ENCODE assay signal across 10 cellular contexts in genomic region chr22:35622132-35622913, GRCh38. TPM values are rescaled to one million over a fixed set of nuclear protein-coding genes. Genes with fewer than 3 reads are reported as not detected.
A peak's percentile ranks its signal among the peaks of the same experiment; 100 is the strongest.
DNase-seq lines count a peak whose midpoint lies in the region; ATAC-seq and TF ChIP-seq lines count a peak whose summit lies in the region.
"Had no signal": no experiment of that assay in that cellular context is flagged by ENCODE, and none has a peak within 500 bp of the region (broad histone marks: within the 10 kb centered on the region; RNA-seq: fewer than 3 reads in every experiment).

No MANE protein-coding gene starts in this region.

- H3K4me1 Mint-ChIP-seq in activated CD4-positive, alpha-beta T cell treated with anti-CD3 and anti-CD28 coated beads for 36 hours, result peaks cover 6% of the 10 kb centered on the region

- H3K27me3 ChIP-seq in skeletal muscle tissue (ENCODE audit: control insufficient read depth in 3 of 3, insufficient read depth in 3 of 3, low read length in 3 of 3), result no peaks in the 10 kb centered on the region
- H3K27me3 ChIP-seq: left lung, tibial artery had no signal

- H3K9ac ChIP-seq in skeletal muscle tissue (ENCODE audit: low read depth in 1 of 3, low read length in 3 of 3), result peak overlapping the region; percentile 75 to 95 (median 77)

- H3K4me3 ChIP-seq in HEK293 (ENCODE audit: low read depth, low read length) (no peak overlapping the region), skeletal muscle tissue (ENCODE audit: low read length in 3 of 3) (peak overlapping the region; percentile 60 to 79 (median 67))
- H3K4me3 ChIP-seq: left lung, tibial artery had no signal

- H3K27ac ChIP-seq in HEK293 (ENCODE audit: extremely low read depth, low read depth, low read length) (no peak overlapping the region), skeletal muscle tissue (ENCODE audit: low read depth, low read length) (peak overlapping the region; percentile 95)
- H3K27ac ChIP-seq: left lung had no signal

- H3K4me1 ChIP-seq in HEK293 (ENCODE audit: control insufficient read depth, insufficient read depth, low read length) (no peaks in the 10 kb centered on the region), skeletal muscle tissue (ENCODE audit: control insufficient read depth in 3 of 3, insufficient read depth in 3 of 3, low read length in 3 of 3) (peaks cover 50 to 64% (median 53%) of the 10 kb centered on the region in 3 donors)

- no peaks in the 10 kb centered on the region for H3K36me3 Mint-ChIP-seq in activated CD4-positive, alpha-beta T cell treated with anti-CD3 and anti-CD28 coated beads for 36 hours (ENCODE audit: low read depth)

- H3K27me3 Mint-ChIP-seq in activated CD4-positive, alpha-beta T cell treated with anti-CD3 and anti-CD28 coated beads for 36 hours, result no peaks in the 10 kb centered on the region

- no peak overlapping the region for H3K4me3 Mint-ChIP-seq in activated CD4-positive, alpha-beta T cell treated with anti-CD3 and anti-CD28 coated beads for 36 hours

- peak; percentile 98 for DNase-seq in NCI-H69 (lab: John Stamatoyannopoulos, UW)
- peak; percentile 50 for DNase-seq in left cardiac atrium
- no peak for DNase-seq in KBM-7
- no peak for DNase-seq in GF-D8 (lab: John Stamatoyannopoulos, UW)
- DNase-seq in activated CD4-positive, alpha-beta T cell treated with anti-CD3 and anti-CD28 coated beads for 36 hours, result no peak
- DNase-seq: tibial artery had no signal

- no peaks in the 10 kb centered on the region for H3K9me3 Mint-ChIP-seq in activated CD4-positive, alpha-beta T cell treated with anti-CD3 and anti-CD28 coated beads for 36 hours (ENCODE audit: low read depth)

- POLR2A ChIA-PET in HEK293 (lab: Yijun Ruan, JAX), result no interaction called here
- POLR2A ChIA-PET in activated CD4-positive, alpha-beta T cell treated with anti-CD3 and anti-CD28 coated beads for 36 hours (lab: Charles Lee), result no interaction called here

- intact Hi-C loops in left cardiac atrium (cut with DNase I), result loop anchor here in 1 of 2 donors (5.0 to 10.0 kb wide), 2 partner anchors 35 to 222 kb away; no protein-coding TSS in a partner anchor
- intact Hi-C loops in activated CD4-positive, alpha-beta T cell treated with anti-CD3 and anti-CD28 coated beads for 36 hours (cut with DNase I, micrococcal nuclease), result loop anchor here in 1 of 2 experiments (5.0 kb wide), 1 partner anchor 80 kb away; the partner anchor contains the start of gene RASD2

- no peaks in the 10 kb centered on the region for H3K9me3 ChIP-seq in HEK293 (ENCODE audit: control insufficient read depth, insufficient read depth, low read depth, low read length)
- H3K9me3 ChIP-seq in skeletal muscle tissue (ENCODE audit: control insufficient read depth in 3 of 3, low read length in 3 of 3), result no peaks in the 10 kb centered on the region
- H3K9me3 ChIP-seq: left lung, tibial artery had no signal

- H3K27ac Mint-ChIP-seq in activated CD4-positive, alpha-beta T cell treated with anti-CD3 and anti-CD28 coated beads for 36 hours, result no peak overlapping the region

- H3K36me3 ChIP-seq in HEK293 (ENCODE audit: control insufficient read depth in 2 of 2, insufficient read depth in 1 of 2, low read length in 2 of 2), result no peaks in the 10 kb centered on the region
- H3K36me3 ChIP-seq in skeletal muscle tissue (ENCODE audit: control insufficient read depth in 3 of 3, insufficient read depth in 3 of 3, low read length in 3 of 3), result no peaks in the 10 kb centered on the region
- H3K36me3 ChIP-seq: left lung, tibial artery had no signal

- in situ Hi-C loops in KBM-7 (cut with MboI; ENCODE audit: low pct_unique_long_range_greater_than_20kb, low sequenced_read_pairs), result no loop called here

- CTCF ChIA-PET in HEK293 (lab: Yijun Ruan, JAX), result interaction anchor here (0.7 to 4.4 kb wide), 9 partner anchors 23 to 502 kb away, joined by 3 to 25 read pairs (median 3); no protein-coding TSS in a partner anchor
- CTCF ChIA-PET in activated CD4-positive, alpha-beta T cell treated with anti-CD3 and anti-CD28 coated beads for 36 hours (lab: Charles Lee), result interaction anchor here (0.5 to 1.1 kb wide), 2 partner anchors 15 to 93 kb away, joined by 3 read pairs; no protein-coding TSS in a partner anchor

- TF ChIP-seq CTCF in HEK293 (tag by site-specific recombination; IDR thresholded peaks at IDR 0.05), result no peak

- ATAC-seq in left cardiac atrium (peak; percentile 54 to 58), HG03135 (IDR thresholded peaks at IDR 0.05; ENCODE audit: unreplicated experiment) (no peak)
- ATAC-seq in activated CD4-positive, alpha-beta T cell treated with anti-CD3 and anti-CD28 coated beads for 36 hours, result no peak

TF ChIP-seq in HEK293, 187 proteins besides CTCF, POLR2A, EP300 and RAD21:
- TF ChIP-seq SCRT2 (tag by site-specific recombination; IDR thresholded peaks at IDR 0.05) (peak; percentile 88), ZBTB20 (tag by site-specific recombination; IDR thresholded peaks at IDR 0.05) (peak; percentile 76), SCRT1 (tag by site-specific recombination; IDR thresholded peaks at IDR 0.05; ENCODE audit: borderline replicate concordance) (peak; percentile 73), ZNF169 (tag by site-specific recombination; IDR thresholded peaks at IDR 0.05) (no peak), ZFHX2 (tag by site-specific recombination; conservative IDR thresholded peaks at IDR 0.05) (0 out of 2 replicates have a peak, but pooled peaks have one; percentile 15), HOXD13 (CRISPR knock-in tag; IDR thresholded peaks at IDR 0.05; ENCODE audit: borderline replicate concordance) (no peak), ZNF248 (tag by site-specific recombination; IDR thresholded peaks at IDR 0.05) (no peak), KLF1 (tag by site-specific recombination; IDR thresholded peaks at IDR 0.05) (peak; percentile 70), GLIS1 (tag by site-specific recombination; IDR thresholded peaks at IDR 0.05) (peak; percentile 69), ZNF211 (tag by site-specific recombination; IDR thresholded peaks at IDR 0.05; ENCODE audit: low read depth) (no peak), ZNF670 (tag by site-specific recombination; IDR thresholded peaks at IDR 0.05; ENCODE audit: low read depth) (no peak)

RNA-seq across cellular contexts. Expression of gene MB, which starts 5.2 kb away (rescaled TPM):
- total RNA-seq in left cardiac atrium (1,000 to 10,000 TPM; 7,141 to 7,312 TPM), skeletal muscle tissue (84.5 TPM)
- total RNA-seq in activated CD4-positive, alpha-beta T cell treated with anti-CD3 and anti-CD28 coated beads for 36 hours, result not detected

RNA-seq across cellular contexts. Expression of gene APOL6, which starts 25.9 kb away (rescaled TPM):
- total RNA-seq in left cardiac atrium (10 to 100 TPM; 20.6 to 23.0 TPM), skeletal muscle tissue (5.2 TPM)
- total RNA-seq in activated CD4-positive, alpha-beta T cell treated with anti-CD3 and anti-CD28 coated beads for 36 hours, result 10 to 100 TPM; 34.3 to 35.5 TPM

Comparison
In these comparisons a context has a peak if more than half of its experiments do, and no peak if none do; other contexts are left out.
1. DNase-seq: peak in NCI-H69 (single experiment) and left cardiac atrium (single experiment); none in KBM-7 (single experiment), GF-D8 (single experiment) and activated CD4-positive, alpha-beta T cell treated with anti-CD3 and anti-CD28 coated beads for 36 hours (single experiment).
2. ATAC-seq: peak in left cardiac atrium (2 of 2); none in HG03135 (single experiment) and activated CD4-positive, alpha-beta T cell treated with anti-CD3 and anti-CD28 coated beads for 36 hours (single experiment).
3. RNA of gene MB, which starts 5.2 kb away (total RNA-seq): 7,141 to 7,312 TPM in left cardiac atrium; 84.5 TPM in skeletal muscle tissue (single experiment) and not detected in activated CD4-positive, alpha-beta T cell treated with anti-CD3 and anti-CD28 coated beads for 36 hours; every median in the first group is over 10 times any median in the second.